ENCODE assay signal across 8 cellular contexts in the genomic region with DNA sequence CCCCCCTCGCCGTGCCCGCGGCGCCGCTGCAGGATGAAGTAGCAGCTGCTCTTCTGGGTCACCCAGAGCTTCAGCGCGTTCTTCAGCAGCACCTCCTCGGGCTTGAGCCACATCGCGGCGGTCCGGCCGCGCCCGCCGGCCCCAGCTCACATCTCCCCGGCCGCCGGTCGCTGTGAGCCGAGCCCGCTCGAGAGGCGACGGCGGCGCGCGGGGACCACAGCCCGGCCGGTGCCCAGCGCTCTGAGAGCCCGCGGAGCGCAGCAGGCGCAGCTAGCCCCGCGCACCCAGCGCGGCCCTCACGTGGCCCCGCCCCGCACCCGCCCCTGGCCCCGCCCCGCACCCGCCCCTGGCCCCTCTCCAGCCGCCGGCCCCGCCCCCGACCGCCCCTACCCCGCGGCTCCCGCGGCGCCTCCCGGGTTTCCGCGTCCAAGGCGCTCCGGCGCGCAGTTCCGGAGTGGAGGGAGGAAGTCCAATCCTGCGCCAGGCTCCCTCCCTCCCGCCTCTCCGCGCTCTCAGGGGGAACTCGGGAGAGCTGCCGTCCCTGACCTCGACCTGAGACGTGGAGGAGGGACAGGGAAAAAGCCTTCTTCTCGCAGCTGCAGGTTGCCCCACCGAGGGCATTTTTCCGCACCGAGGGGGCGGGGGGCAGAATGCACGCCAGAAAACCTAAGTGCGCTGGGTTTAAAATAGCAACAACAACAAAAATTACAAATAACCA. TPM values are rescaled to one million over a fixed set of nuclear protein-coding genes. Genes with fewer than 3 reads are reported as not detected.
DNase-seq lines count a peak whose midpoint lies in the region; ATAC-seq, FAIRE-seq and TF ChIP-seq lines count a peak whose summit lies in the region.

A gene (minus strand): TSS at position 242 of the 718 bp plus-strand sequence. CDS start 129 bp downstream, at position 113.

- H3K9ac ChIP-seq in endothelial cell of umbilical vein (replicated peaks; ENCODE audit: extremely low read depth, insufficient read depth, low read length) = peak within 1 kb of the TSS; percentile 74

- ATAC-seq in HG03460 (IDR thresholded peaks at IDR 0.05; ENCODE audit: unreplicated experiment) = peak; percentile 68

- peak within 1 kb of the TSS; percentile 68 for H3K27ac ChIP-seq in endothelial cell of umbilical vein (ENCODE audit: insufficient read depth, low read depth, low read length)

- H3K27me3 ChIP-seq in BJ (ENCODE audit: control insufficient read depth, insufficient read depth, low read length) (no peaks in the 10 kb centered on the region; the same call in 1 of the 2 replicates), endothelial cell of umbilical vein (ENCODE audit: control insufficient read depth in 2 of 2, insufficient read depth in 2 of 2, low read length in 2 of 2) (no peaks in the 10 kb centered on the region)

- TF ChIP-seq CTCF in BJ (IDR thresholded peaks at IDR 0.05; ENCODE audit: insufficient read depth, low read depth, low read length) (no peak), endothelial cell of umbilical vein (IDR thresholded peaks at IDR 0.05; ENCODE audit: extremely low read depth in 1 of 2, insufficient read depth in 1 of 2, low read depth in 1 of 2, low read length in 2 of 2) (no peak), mesothelial cell of epicardium (IDR thresholded peaks at IDR 0.05; ENCODE audit: unreplicated experiment) (no peak)

- peak; percentile 94 for TF ChIP-seq POLR2A in endothelial cell of umbilical vein (IDR thresholded peaks at IDR 0.05; ENCODE audit: low read depth, low read length)

- H3K36me3 Mint-ChIP-seq in mesothelial cell of epicardium = no peaks in the 10 kb centered on the region

- peaks cover 37% of the 10 kb centered on the region for H3K4me1 ChIP-seq in endothelial cell of umbilical vein (ENCODE audit: control insufficient read depth, extremely low read depth, insufficient read depth, low read length)

- BruUV-seq in endothelial cell of umbilical vein (replicated peaks; lab: Mats Ljungman, UMichigan) = no TSS peak

- POLR2A ChIA-PET in BJ (lab: Charles Lee) (no interaction called here), endothelial cell of umbilical vein (lab: Charles Lee) (interaction anchor here (0.6 to 2.2 kb wide), 5 partner anchors 12 to 148 kb away, joined by 3 to 12 read pairs (median 5); no protein-coding TSS in a partner anchor)

- H3K4me1 Mint-ChIP-seq in mesothelial cell of epicardium = peaks cover 34% of the 10 kb centered on the region

- H4K20me1 ChIP-seq in endothelial cell of umbilical vein (replicated peaks; ENCODE audit: control insufficient read depth, extremely low read depth, insufficient read depth, low read length) = no peaks in the 10 kb centered on the region

- H3K4me3 ChIP-seq in BJ (ENCODE audit: low read depth, low read length) (peak within 1 kb of the TSS; percentile 58), endothelial cell of umbilical vein (replicated peaks in 1 of 3; ENCODE audit: insufficient read depth in 1 of 3, low read depth in 1 of 3, low read length in 3 of 3) (peak within 1 kb of the TSS; percentile 56 to 89 (median 87))

- H3K27me3 Mint-ChIP-seq in mesothelial cell of epicardium (ENCODE audit: low read depth) = peaks cover 20% of the 10 kb centered on the region

- H3K79me2 ChIP-seq in endothelial cell of umbilical vein (ENCODE audit: control insufficient read depth, insufficient read depth, low read length) = peaks cover 47% of the 10 kb centered on the region

- FAIRE-seq in endothelial cell of umbilical vein (lab: Jason Lieb, UNC) = peak; percentile 91

- peak within 1 kb of the TSS; percentile 66 for H2AFZ ChIP-seq in endothelial cell of umbilical vein (ENCODE audit: low read depth, low read length)

- no peaks in the 10 kb centered on the region for H3K9me1 ChIP-seq in endothelial cell of umbilical vein (replicated peaks; ENCODE audit: control insufficient read depth, extremely low read depth, insufficient read depth, low read length)

- no peaks in the 10 kb centered on the region for H3K9me3 ChIP-seq in endothelial cell of umbilical vein (replicated peaks; ENCODE audit: control insufficient read depth, insufficient read depth, low read length)

- DNase-seq in BJ (ENCODE audit: low read depth) = no peak
- peak; percentile 58 for DNase-seq in GM19240 (ENCODE audit: insufficient read length, low spot score)
- peak; percentile 54 for DNase-seq in NOMO-1 treated with DMSO at 0.1 percent for 48 hours (lab: John Stamatoyannopoulos, UW; ENCODE audit: unreplicated experiment)
- DNase-seq in activated T-cell treated with anti-CD3 and anti-CD28 coated beads for 24 hours (ENCODE audit: low read depth) = peak; percentile 58
- DNase-seq in endothelial cell of umbilical vein (ENCODE audit: low read depth, low spot score) = peak; percentile 75
- peak; percentile 75 to 81 for DNase-seq in mesothelial cell of epicardium (ENCODE audit: low spot score in 2 of 2, unreplicated experiment in 2 of 2)
- DNase-seq in stimulated activated CD8-positive, alpha-beta memory T cell treated with anti-CD3 and anti-CD28 coated beads, Interleukin-15, amount 100 ng/mL, for 24 hours (ENCODE audit: low read depth) = peak; percentile 48

- peak within 1 kb of the TSS; percentile 97 for H3K4me2 ChIP-seq in endothelial cell of umbilical vein (ENCODE audit: insufficient read depth, low read length)

- intact Hi-C loops in endothelial cell of umbilical vein (cut with micrococcal nuclease) = loop anchor here (1.0 kb wide), 2 partner anchors 26 to 42 kb away; no protein-coding TSS in a partner anchor

- H3K9me3 Mint-ChIP-seq in mesothelial cell of epicardium = no peaks in the 10 kb centered on the region

- H3K36me3 ChIP-seq in BJ (ENCODE audit: control insufficient read depth, insufficient read depth, low read length) (no peaks in the 10 kb centered on the region), endothelial cell of umbilical vein (ENCODE audit: control insufficient read depth in 2 of 2, extremely low read depth in 1 of 2, insufficient read depth in 2 of 2, low read length in 2 of 2) (no peaks in the 10 kb centered on the region)

- peak within 1 kb of the TSS; percentile 62 for H3K27ac Mint-ChIP-seq in mesothelial cell of epicardium

- peak within 1 kb of the TSS; percentile 67 for H3K4me3 Mint-ChIP-seq in mesothelial cell of epicardium

- dilution Hi-C loops in endothelial cell of umbilical vein (cut with MboI; ENCODE audit: extremely low pct_ligation_motif_present, low sequenced_read_pairs) = no loop called here

- CTCF ChIA-PET in BJ (lab: Yijun Ruan, JAX) (interaction anchor here (1.2 to 4.7 kb wide), 6 partner anchors 10 to 541 kb away, joined by 3 to 57 read pairs (median 5); no protein-coding TSS in a partner anchor), endothelial cell of umbilical vein (lab: Charles Lee) (interaction anchor here (0.7 to 8.4 kb wide), 14 partner anchors 11 to 541 kb away, joined by 3 to 210 read pairs (median 6); no protein-coding TSS in a partner anchor)

TF ChIP-seq in endothelial cell of umbilical vein, 7 proteins besides CTCF, POLR2A, EP300 and RAD21:
- peak; percentile 98 for TF ChIP-seq POLR2AphosphoS5 (IDR thresholded peaks at IDR 0.05; ENCODE audit: insufficient read depth, low read depth, low read length)
- TF ChIP-seq, protein P1, sequence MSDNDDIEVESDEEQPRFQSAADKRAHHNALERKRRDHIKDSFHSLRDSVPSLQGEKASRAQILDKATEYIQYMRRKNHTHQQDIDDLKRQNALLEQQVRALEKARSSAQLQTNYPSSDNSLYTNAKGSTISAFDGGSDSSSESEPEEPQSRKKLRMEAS (IDR thresholded peaks at IDR 0.05; ENCODE audit: insufficient read depth, insufficient read length) = no peak

RNA-seq across cellular contexts. Expression of the gene that starts here (rescaled TPM):
- 5.9 and 8.8 TPM in 2 replicates for polyA plus RNA-seq in BJ (2011; rRNA removed)
- polyA minus RNA-seq in BJ (2011; rRNA and poly(A)+ RNA removed) = 7.0 and 8.6 TPM in 2 replicates
- 30.6 and 32.1 TPM in 2 replicates for total RNA-seq in endothelial cell of umbilical vein
- 26.0 and 28.5 TPM in 2 replicates for polyA plus RNA-seq in endothelial cell of umbilical vein
- polyA plus RNA-seq in endothelial cell of umbilical vein (2011; cell fraction: cytosol; rRNA removed) = 14.9 and 17.2 TPM in 2 replicates
- 151 and 159 TPM in 2 replicates for polyA plus RNA-seq in endothelial cell of umbilical vein (2011; cell fraction: nucleus; rRNA removed)
- 23.1 and 25.1 TPM in 2 replicates for polyA plus RNA-seq in endothelial cell of umbilical vein (2012)
- 58.0 and 77.9 TPM in 2 replicates for polyA minus RNA-seq in endothelial cell of umbilical vein
- 6.0 TPM for polyA minus RNA-seq in endothelial cell of umbilical vein (2011; cell fraction: cytosol; rRNA and poly(A)+ RNA removed)
- polyA minus RNA-seq in endothelial cell of umbilical vein (2011; cell fraction: nucleus; rRNA and poly(A)+ RNA removed) = 51.3 and 85.5 TPM in 2 replicates
- 11.5 to 13.1 TPM (median 12.7 TPM) in 3 replicates for total RNA-seq in mesothelial cell of epicardium
